Comparison of ENCODE assay signal across 12 cellular contexts in the genomic region with DNA sequence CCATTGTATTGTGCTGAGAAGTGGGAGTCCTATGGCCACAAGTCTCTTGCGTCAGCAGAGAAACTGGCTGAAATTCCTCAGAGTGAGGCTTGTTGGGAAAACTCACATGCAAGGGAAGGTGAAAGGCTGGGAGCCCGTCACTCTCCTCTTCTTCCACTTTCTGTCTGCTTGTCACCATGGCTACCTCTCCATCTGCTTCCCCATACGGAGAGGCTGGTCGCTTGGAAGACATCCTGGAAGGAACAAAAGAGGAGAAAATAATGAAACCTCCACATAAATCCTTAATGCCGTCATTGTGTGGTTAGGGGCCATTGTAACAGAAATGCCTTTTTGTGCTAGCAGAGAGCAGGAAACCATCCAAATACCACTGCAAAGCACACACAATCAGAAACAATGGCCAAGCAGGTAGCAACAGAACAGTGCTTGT.
DNase-seq lines count a peak whose midpoint lies in the region; ATAC-seq lines count a peak whose summit lies in the region.
"Had no signal": no experiment of that assay in that cellular context is flagged by ENCODE, and none has a peak within 500 bp of the region (broad histone marks: within the 10 kb centered on the region; RNA-seq: fewer than 3 reads in every experiment).

No MANE protein-coding gene starts in this region.

- peak overlapping the region; percentile 63 for H3K27ac ChIP-seq in iPS-18a (ENCODE audit: low read length)
- H3K27ac ChIP-seq: VCaP had no signal

- DNase-seq in COR-L47 (lab: John Stamatoyannopoulos, UW) (peak; percentile 11), NCI-H1694 treated with DMSO at 0.1 percent for 48 hours (lab: John Stamatoyannopoulos, UW) (peak; percentile 80), amniotic epithelial cell (ENCODE audit: low read depth) (peak; percentile 13)
- DNase-seq: activated T-cell treated with anti-CD3 and anti-CD28 coated beads, Interleukin-2, amount 50 U/mL, for 24 hours; central memory CD4-positive, alpha-beta T cell; foreskin melanocyte had no signal

- no peak for ATAC-seq in GM18511 (IDR thresholded peaks at IDR 0.05; ENCODE audit: unreplicated experiment)
- no peak for ATAC-seq in GM21576 (IDR thresholded peaks at IDR 0.05; ENCODE audit: unreplicated experiment)
- no peak for ATAC-seq in GM18909 (IDR thresholded peaks at IDR 0.05; ENCODE audit: poor library complexity, unreplicated experiment)
- ATAC-seq in GM19035 (IDR thresholded peaks at IDR 0.05; ENCODE audit: unreplicated experiment): no peak

- H3K4me3 ChIP-seq in iPS-18a (ENCODE audit: low read length): no peak overlapping the region

- no peaks in the 10 kb centered on the region for H3K9me3 ChIP-seq in iPS-18a (ENCODE audit: control insufficient read depth, low read depth, low read length)

- no peaks in the 10 kb centered on the region for H3K36me3 ChIP-seq in iPS-18a (ENCODE audit: control insufficient read depth, low read depth, low read length)

- H3K27me3 ChIP-seq in iPS-18a (ENCODE audit: control insufficient read depth, insufficient read depth, low read length): no peaks in the 10 kb centered on the region

- peaks cover 11% of the 10 kb centered on the region for H3K4me1 ChIP-seq in iPS-18a (ENCODE audit: control insufficient read depth, low read depth, low read length)

- peak overlapping the region; percentile 45 for H3K9ac ChIP-seq in iPS-18a (ENCODE audit: low read length)

Comparison
In these comparisons a context has a peak if more than half of its experiments do, and no peak if none do; other contexts are left out.
1. DNase-seq: peak in every context shown above with its lines; median percentile 80 in NCI-H1694 treated with DMSO at 0.1 percent for 48 hours; 13 in amniotic epithelial cell; 11 in COR-L47.